ENCODE assay signal across 8 cellular contexts in genomic region chr1:117656202-117656641, GRCh38. TPM values are rescaled to one million over a fixed set of nuclear protein-coding genes. Genes with fewer than 3 reads are reported as not detected.
DNase-seq lines count a peak whose midpoint lies in the region; ATAC-seq and TF ChIP-seq lines count a peak whose summit lies in the region.

No MANE protein-coding gene starts in this region.

- no peaks in the 10 kb centered on the region for H3K9me3 Mint-ChIP-seq in stimulated activated naive CD8-positive, alpha-beta T cell treated with anti-CD3 and anti-CD28 coated beads, Interleukin-15, amount 100 ng/mL, for 72 hours

- peaks cover 90% of the 10 kb centered on the region for H3K4me1 Mint-ChIP-seq in stimulated activated naive CD8-positive, alpha-beta T cell treated with anti-CD3 and anti-CD28 coated beads, Interleukin-15, amount 100 ng/mL, for 72 hours

- no peak for TF ChIP-seq CTCF in lower lobe of right lung (IDR thresholded peaks at IDR 0.05)

- peak overlapping the region; percentile 63 to 77 for H3K4me3 Mint-ChIP-seq in stimulated activated naive CD8-positive, alpha-beta T cell treated with anti-CD3 and anti-CD28 coated beads, Interleukin-15, amount 100 ng/mL, for 72 hours

- intact Hi-C loops in lower lobe of right lung (cut with DNase I): no loop called here

- peaks cover 46% of the 10 kb centered on the region for H3K27me3 Mint-ChIP-seq in stimulated activated naive CD8-positive, alpha-beta T cell treated with anti-CD3 and anti-CD28 coated beads, Interleukin-15, amount 100 ng/mL, for 72 hours

- DNase-seq in activated CD4-positive, alpha-beta T cell treated with anti-CD3 and anti-CD28 coated beads, Interleukin-2, amount 50 U/mL, for 24 hours (ENCODE audit: low read depth in 1 of 2, low spot score in 1 of 2): peak; percentile 46 to 77
- DNase-seq in lower lobe of right lung (no peak), NCI-H2081 treated with DMSO at 0.1 percent for 48 hours (lab: John Stamatoyannopoulos, UW) (no peak), NCI-H1417 treated with DMSO at 0.1 percent for 48 hours (lab: John Stamatoyannopoulos, UW) (no peak)
- peak; percentile 76 to 87 for DNase-seq in stimulated activated naive CD8-positive, alpha-beta T cell treated with anti-CD3 and anti-CD28 coated beads, Interleukin-15, amount 100 ng/mL, for 72 hours

- no peaks in the 10 kb centered on the region for H3K27me3 ChIP-seq in lower lobe of right lung (ENCODE audit: low read depth)

- H3K4me3 ChIP-seq in lower lobe of right lung: no peak overlapping the region

- no peak overlapping the region for H3K27ac ChIP-seq in lower lobe of right lung

- H3K27ac Mint-ChIP-seq in stimulated activated naive CD8-positive, alpha-beta T cell treated with anti-CD3 and anti-CD28 coated beads, Interleukin-15, amount 100 ng/mL, for 72 hours: peak overlapping the region; percentile 34 to 81

- peaks cover 37% of the 10 kb centered on the region for H3K4me1 ChIP-seq in lower lobe of right lung

- ATAC-seq in GM18517 (IDR thresholded peaks at IDR 0.05; ENCODE audit: unreplicated experiment): peak; percentile 40
- peak; percentile 38 for ATAC-seq in HG03064 (IDR thresholded peaks at IDR 0.05; ENCODE audit: low read depth, unreplicated experiment)
- ATAC-seq in lower lobe of right lung: peak; percentile 51 to 55
- peak; percentile 73 for ATAC-seq in stimulated activated naive CD8-positive, alpha-beta T cell treated with anti-CD3 and anti-CD28 coated beads, Interleukin-15, amount 100 ng/mL, for 72 hours
- ATAC-seq in HG02970 (IDR thresholded peaks at IDR 0.05; ENCODE audit: low FRiP score, unreplicated experiment): no peak

- H3K9me3 ChIP-seq in lower lobe of right lung: no peaks in the 10 kb centered on the region

- H3K36me3 ChIP-seq in lower lobe of right lung: no peaks in the 10 kb centered on the region

RNA-seq across cellular contexts. Expression of gene TENT5C, which starts 50.4 kb away (rescaled TPM):
- total RNA-seq in lower lobe of right lung: 23.2 TPM

Comparison
In these comparisons a context has a peak if more than half of its experiments do, and no peak if none do; other contexts are left out.
1. DNase-seq: peak in activated CD4-positive, alpha-beta T cell treated with anti-CD3 and anti-CD28 coated beads, Interleukin-2, amount 50 U/mL, for 24 hours (2 of 2) and stimulated activated naive CD8-positive, alpha-beta T cell treated with anti-CD3 and anti-CD28 coated beads, Interleukin-15, amount 100 ng/mL, for 72 hours (2 of 2); none in lower lobe of right lung (single experiment), NCI-H2081 treated with DMSO at 0.1 percent for 48 hours (single experiment) and NCI-H1417 treated with DMSO at 0.1 percent for 48 hours (single experiment).